In the genomic region with DNA sequence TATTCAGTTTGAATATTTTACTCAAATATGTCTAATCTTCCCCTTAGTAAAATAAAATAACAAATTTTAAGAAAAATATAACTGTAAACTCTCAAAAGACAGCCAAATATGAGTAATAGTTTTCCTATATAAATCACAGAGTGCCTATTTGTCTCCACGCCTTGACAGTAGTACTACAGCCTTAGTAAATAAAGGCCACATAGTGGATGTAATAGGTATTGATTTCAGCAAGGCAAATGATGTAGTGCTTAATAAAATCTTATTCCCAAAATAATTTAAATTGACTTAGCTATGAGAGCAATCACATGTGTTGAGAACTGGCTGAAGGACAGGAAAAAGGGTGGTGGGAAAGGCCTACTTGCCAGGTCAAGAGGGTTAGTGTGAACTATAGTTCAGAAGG, we compare ENCODE assay signal across 18 cellular contexts.
"Had no signal": no experiment of that assay in that cellular context is flagged by ENCODE, and none has a peak within 500 bp of the region (broad histone marks: within the 10 kb centered on the region; RNA-seq: fewer than 3 reads in every experiment).

No MANE protein-coding gene starts in this region.

- H3K27ac Mint-ChIP-seq: activated CD4-positive, alpha-beta T cell treated with anti-CD3 and anti-CD28 coated beads, Interleukin-2, amount 10 ng/mL, durations not matched to agents 7 days and 5 days; activated naive CD8-positive, alpha-beta T cell; memory B cell; natural killer cell; stimulated activated memory B cell treated with anti-CD40 and anti-IgM and Interleukin-4, amounts not matched to agents 10 μg/mL and 1 μg/mL and 100 μg/mL, for 72 hours had no signal

- H3K4me1 ChIP-seq: body of pancreas, colonic mucosa, esophagus muscularis mucosa, thyroid gland had no signal

- DNase-seq: activated CD4-positive, alpha-beta T cell treated with anti-CD3 and anti-CD28 coated beads, Interleukin-2, amount 10 ng/mL, durations not matched to agents 7 days and 5 days; activated CD4-positive, CD25-positive, alpha-beta regulatory T cell; activated CD8-positive, alpha-beta memory T cell treated with anti-CD3 and anti-CD28 coated beads for 24 hours; activated gamma-delta T cell treated with Interleukin-2 at 50 U/mL for 16 hours; amygdala; body of pancreas; caudate nucleus; colonic mucosa; hypothalamus; kidney; left ventricle myocardium superior; natural killer cell; posterior cingulate gyrus; thyroid gland had no signal

- H3K27ac ChIP-seq: body of pancreas, colonic mucosa, esophagus muscularis mucosa, thyroid gland had no signal

- H3K36me3 Mint-ChIP-seq: activated naive CD8-positive, alpha-beta T cell; memory B cell; natural killer cell; stimulated activated memory B cell treated with anti-CD40 and anti-IgM and Interleukin-4, amounts not matched to agents 10 μg/mL and 1 μg/mL and 100 μg/mL, for 72 hours had no signal

- ATAC-seq: body of pancreas; left ventricle myocardium superior; natural killer cell; stimulated activated memory B cell treated with anti-CD40 and anti-IgM and Interleukin-4, amounts not matched to agents 10 μg/mL and 1 μg/mL and 100 μg/mL, for 72 hours had no signal

- H3K4me3 ChIP-seq: body of pancreas, colonic mucosa, esophagus muscularis mucosa, thyroid gland had no signal

- H3K27me3 ChIP-seq: body of pancreas, colonic mucosa, esophagus muscularis mucosa, thyroid gland had no signal

- H3K27me3 Mint-ChIP-seq: activated CD4-positive, alpha-beta T cell treated with anti-CD3 and anti-CD28 coated beads, Interleukin-2, amount 10 ng/mL, durations not matched to agents 7 days and 5 days; activated naive CD8-positive, alpha-beta T cell; memory B cell; stimulated activated memory B cell treated with anti-CD40 and anti-IgM and Interleukin-4, amounts not matched to agents 10 μg/mL and 1 μg/mL and 100 μg/mL, for 72 hours had no signal

- H3K4me3 Mint-ChIP-seq: activated CD4-positive, alpha-beta T cell treated with anti-CD3 and anti-CD28 coated beads, Interleukin-2, amount 10 ng/mL, durations not matched to agents 7 days and 5 days; activated naive CD8-positive, alpha-beta T cell; memory B cell; natural killer cell; stimulated activated memory B cell treated with anti-CD40 and anti-IgM and Interleukin-4, amounts not matched to agents 10 μg/mL and 1 μg/mL and 100 μg/mL, for 72 hours had no signal

- H3K4me1 Mint-ChIP-seq: activated CD4-positive, alpha-beta T cell treated with anti-CD3 and anti-CD28 coated beads, Interleukin-2, amount 10 ng/mL, durations not matched to agents 7 days and 5 days; memory B cell; natural killer cell; stimulated activated memory B cell treated with anti-CD40 and anti-IgM and Interleukin-4, amounts not matched to agents 10 μg/mL and 1 μg/mL and 100 μg/mL, for 72 hours had no signal

- H3K9me3 ChIP-seq: body of pancreas, colonic mucosa, esophagus muscularis mucosa, thyroid gland had no signal

- H3K36me3 ChIP-seq: colonic mucosa, esophagus muscularis mucosa, thyroid gland had no signal
